ENCODE assay signal across 22 cellular contexts in genomic region chr2:215527738-215528137, GRCh38.
DNase-seq lines count a peak whose midpoint lies in the region; ATAC-seq, FAIRE-seq and TF ChIP-seq lines count a peak whose summit lies in the region.
"Had no signal": no experiment of that assay in that cellular context is flagged by ENCODE, and none has a peak within 500 bp of the region (broad histone marks: within the 10 kb centered on the region; RNA-seq: fewer than 3 reads in every experiment).

No MANE protein-coding gene starts in this region.

- H3K27me3 Mint-ChIP-seq in natural killer cell (ENCODE audit: low read depth in 2 of 2) = peaks cover 0 to 3% of the 10 kb centered on the region in 2 donors

- no peak overlapping the region for H3K4me2 ChIP-seq in keratinocyte (ENCODE audit: control insufficient read depth, extremely low read depth, insufficient read depth, low read depth, low read length)

- intact Hi-C loops in natural killer cell (cut with micrococcal nuclease) = no loop called here

- no peaks in the 10 kb centered on the region for H3K36me3 Mint-ChIP-seq in natural killer cell
- H3K36me3 Mint-ChIP-seq: activated naive CD4-positive, alpha-beta T cell treated with anti-CD3 and anti-CD28 coated beads, Interleukin-2, amount 10 ng/mL, durations not matched to agents 7 days and 5 days had no signal

- peaks cover 31% of the 10 kb centered on the region for H3K4me1 ChIP-seq in keratinocyte (ENCODE audit: control insufficient read depth, extremely low read depth, insufficient read depth, low read length)
- H3K4me1 ChIP-seq: psoas muscle, upper lobe of left lung had no signal

- no peak for FAIRE-seq in keratinocyte (lab: Jason Lieb, UNC)
- FAIRE-seq: frontal cortex, H1 had no signal

- TF ChIP-seq CTCF in AG04449 (IDR thresholded peaks at IDR 0.05; ENCODE audit: insufficient read depth, low read length, missing control alignments) (no peak), brain microvascular endothelial cell (IDR thresholded peaks at IDR 0.05; ENCODE audit: low read depth, low read length, missing control alignments) (no peak), keratinocyte (optimal IDR thresholded peaks at IDR 0.05 in 1 of 3, IDR thresholded peaks at IDR 0.05 in 1 of 3, conservative IDR thresholded peaks at IDR 0.05 in 1 of 3; ENCODE audit: extremely low read depth in 1 of 3, insufficient read depth in 2 of 3, low read length in 3 of 3) (no peak), natural killer cell (IDR thresholded peaks at IDR 0.05) (no peak)

- H3K9me3 ChIP-seq in keratinocyte (ENCODE audit: control insufficient read depth, low read depth, low read length) = no peaks in the 10 kb centered on the region
- H3K9me3 ChIP-seq: psoas muscle, SJCRH30, upper lobe of left lung had no signal

- in situ Hi-C loops in brain microvascular endothelial cell (cut with HindIII; ENCODE audit: low pct_ligation_motif_present, low sequenced_read_pairs) = no loop called here

- H3K27me3 ChIP-seq in brain microvascular endothelial cell (replicated peaks) (no peaks in the 10 kb centered on the region), keratinocyte (ENCODE audit: control insufficient read depth, extremely low read depth, insufficient read depth, low read length) (no peaks in the 10 kb centered on the region)
- H3K27me3 ChIP-seq: SJCRH30, upper lobe of left lung had no signal

- H3K4me3 ChIP-seq in AG04449 (ENCODE audit: low read depth, low read length) (no peak overlapping the region), brain microvascular endothelial cell (ENCODE audit: low read depth, low read length) (no peak overlapping the region), keratinocyte (ENCODE audit: control insufficient read depth in 2 of 3, extremely low read depth in 1 of 3, insufficient read depth in 2 of 3, low read depth in 1 of 3, low read length in 3 of 3) (no peak overlapping the region)
- H3K4me3 ChIP-seq: psoas muscle, SJCRH30, upper lobe of left lung had no signal

- dilution Hi-C loops in keratinocyte (cut with MboI; ENCODE audit: extremely low pct_ligation_motif_present, low sequenced_read_pairs) = no loop called here

- H3K9me1 ChIP-seq in keratinocyte (ENCODE audit: control insufficient read depth, extremely low read depth, insufficient read depth, low read length) = no peaks in the 10 kb centered on the region

- ATAC-seq in GM21526 (IDR thresholded peaks at IDR 0.05; ENCODE audit: low FRiP score, unreplicated experiment) = no peak
- no peak for ATAC-seq in natural killer cell
- ATAC-seq: psoas muscle had no signal

- DNase-seq in AG04449 (ENCODE audit: low read depth, low spot score) (peak; percentile 77), HT1080 (ENCODE audit: low read depth) (peak; percentile 12), brain microvascular endothelial cell (peak; percentile 57), keratinocyte (ENCODE audit: low read depth, low spot score) (no peak), SIG-M5 (lab: John Stamatoyannopoulos, UW) (no peak), AML-193 (lab: John Stamatoyannopoulos, UW) (no peak), natural killer cell (no peak)
- DNase-seq: activated CD4-positive, alpha-beta T cell treated with anti-CD3 and anti-CD28 coated beads for 48 hours; activated naive CD4-positive, alpha-beta T cell treated with anti-CD3 and anti-CD28 coated beads, Interleukin-2, amount 10 ng/mL, durations not matched to agents 7 days and 5 days; Caco-2; effector CD8-positive, alpha-beta T cell; NCI-H1694; NCI-H446; psoas muscle; stimulated activated CD4-positive, alpha-beta T cell treated with anti-CD3 and anti-CD28 coated beads, Interleukin-12 subunit alpha, Interleukin-12 subunit beta, amount 100 ng/mL, for 4 hours; stimulated activated naive CD4-positive, alpha-beta T cell; upper lobe of left lung had no signal

- no peaks in the 10 kb centered on the region for H3K79me2 ChIP-seq in keratinocyte (ENCODE audit: control insufficient read depth, insufficient read depth, low read length)

- H3K36me3 ChIP-seq in brain microvascular endothelial cell (replicated peaks) = no peaks in the 10 kb centered on the region
- H3K36me3 ChIP-seq in keratinocyte (ENCODE audit: control insufficient read depth in 2 of 2, extremely low read depth in 1 of 2, insufficient read depth in 2 of 2, low read length in 2 of 2) = no peaks in the 10 kb centered on the region
- H3K36me3 ChIP-seq: SJCRH30, upper lobe of left lung had no signal

- no peak overlapping the region for H3K9ac ChIP-seq in keratinocyte (ENCODE audit: control insufficient read depth, extremely low read depth, insufficient read depth, low read length)

- POLR2A ChIA-PET in AG04449 (lab: Yijun Ruan, JAX) = interaction anchor here (0.7 to 4.6 kb wide), 12 partner anchors 9 to 258 kb away, joined by 3 to 32 read pairs (median 4); no protein-coding TSS in a partner anchor

- peak overlapping the region; percentile 63 for H2AFZ ChIP-seq in keratinocyte (ENCODE audit: control insufficient read depth, low read length)

- H3K9me3 Mint-ChIP-seq in natural killer cell = no peaks in the 10 kb centered on the region
- H3K9me3 Mint-ChIP-seq: activated naive CD4-positive, alpha-beta T cell treated with anti-CD3 and anti-CD28 coated beads, Interleukin-2, amount 10 ng/mL, durations not matched to agents 7 days and 5 days had no signal

- no peak overlapping the region for H3K27ac Mint-ChIP-seq in natural killer cell
- H3K27ac Mint-ChIP-seq: activated naive CD4-positive, alpha-beta T cell treated with anti-CD3 and anti-CD28 coated beads, Interleukin-2, amount 10 ng/mL, durations not matched to agents 7 days and 5 days had no signal

- no peaks in the 10 kb centered on the region for H3K4me1 Mint-ChIP-seq in natural killer cell
- H3K4me1 Mint-ChIP-seq: activated naive CD4-positive, alpha-beta T cell treated with anti-CD3 and anti-CD28 coated beads, Interleukin-2, amount 10 ng/mL, durations not matched to agents 7 days and 5 days had no signal

- H4K20me1 ChIP-seq in keratinocyte (ENCODE audit: control insufficient read depth, extremely low read depth, insufficient read depth, low read length) = no peaks in the 10 kb centered on the region

- H3K4me3 Mint-ChIP-seq in natural killer cell = no peak overlapping the region
- H3K4me3 Mint-ChIP-seq: activated naive CD4-positive, alpha-beta T cell treated with anti-CD3 and anti-CD28 coated beads, Interleukin-2, amount 10 ng/mL, durations not matched to agents 7 days and 5 days; nephron had no signal

- CTCF ChIA-PET in AG04449 (lab: Yijun Ruan, JAX) = interaction anchor here (0.7 to 1.1 kb wide), 4 partner anchors 87 to 108 kb away, joined by 3 to 4 read pairs (median 3); no protein-coding TSS in a partner anchor

- peak overlapping the region; percentile 98 for H3K27ac ChIP-seq in brain microvascular endothelial cell
- H3K27ac ChIP-seq in keratinocyte (ENCODE audit: control insufficient read depth, insufficient read depth, low read length) = peak overlapping the region; percentile 58
- H3K27ac ChIP-seq: psoas muscle, SJCRH30, upper lobe of left lung had no signal

Comparison
In these comparisons a context has a peak if more than half of its experiments do, and no peak if none do; other contexts are left out.
1. DNase-seq: peak in AG04449 (single experiment), HT1080 (single experiment) and brain microvascular endothelial cell (single experiment); none in keratinocyte (single experiment), SIG-M5 (single experiment), AML-193 (0 of 2) and natural killer cell (single experiment).